Comparison of ENCODE assay signal across 28 cellular contexts in the genomic region with DNA sequence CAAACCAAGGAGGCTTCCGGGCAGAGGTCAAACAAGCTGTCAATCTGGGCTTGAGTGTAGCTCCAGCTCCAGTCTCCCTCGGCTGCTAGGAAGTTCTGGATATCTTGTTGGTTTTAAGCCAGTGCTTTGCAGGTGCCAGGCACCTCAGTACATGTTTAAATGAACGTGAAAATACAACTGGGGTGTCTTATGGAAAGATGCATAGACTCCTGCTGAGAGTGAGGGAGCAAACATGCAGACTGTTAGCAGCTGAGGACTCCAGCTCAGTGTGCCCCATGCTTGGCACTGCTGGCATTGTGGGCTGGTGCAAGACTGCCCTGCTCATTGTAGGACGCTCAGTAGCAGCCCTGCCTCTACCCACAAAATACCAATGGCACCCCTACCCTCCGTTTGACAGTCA.
"Had no signal": no experiment of that assay in that cellular context is flagged by ENCODE, and none has a peak within 500 bp of the region (broad histone marks: within the 10 kb centered on the region; RNA-seq: fewer than 3 reads in every experiment).

No MANE protein-coding gene starts in this region.

- H3K27me3 ChIP-seq: esophagus squamous epithelium, heart right ventricle, left lung, spleen, tibial nerve, upper lobe of left lung, uterus had no signal

- H3K36me3 ChIP-seq: prostate gland, uterus had no signal

- DNase-seq: dermis blood vessel endothelial cell; effector memory CD4-positive, alpha-beta T cell; esophagus squamous epithelium; foreskin melanocyte; glutamatergic neuron; heart right ventricle; hippocampal formation; immature natural killer cell; kidney; left lung; mesenchymal stem cell; mucosa of descending colon; naive B cell; right cardiac atrium; spleen; stimulated activated CD4-positive, alpha-beta T cell treated with anti-CD3 and anti-CD28 coated beads, Interleukin-4, amount 100 ng/mL, for 4 hours; stimulated activated naive CD8-positive, alpha-beta T cell treated with anti-CD3 and anti-CD28 coated beads, Interleukin-15, Interleukin-2, amounts not matched to agents 100 U/mL and 50 U/mL, for 24 hours; substantia nigra; upper lobe of left lung; uterus had no signal

- H3K27ac ChIP-seq: esophagus squamous epithelium, heart right ventricle, left lung, prostate gland, skin epidermis, spleen, thoracic aorta, tibial nerve, upper lobe of left lung, uterus had no signal

- H3K9me3 ChIP-seq: esophagus squamous epithelium, heart right ventricle, left lung, mucosa of descending colon, prostate gland, spleen, thoracic aorta, tibial nerve, upper lobe of left lung, uterus had no signal

- H3K4me3 ChIP-seq: esophagus squamous epithelium, heart right ventricle, left lung, mucosa of descending colon, prostate gland, skin epidermis, spleen, thoracic aorta, tibial nerve, upper lobe of left lung, uterus had no signal

- FAIRE-seq: colon, endothelial cell of umbilical vein, kidney had no signal

- ATAC-seq: heart right ventricle; left lung; mucosa of descending colon; natural killer cell treated with Interleukin-12 subunit alpha and Interleukin-12 subunit beta and Interleukin-15 and Interleukin-18, amount 100 ng/mL, for 72 hours; right cardiac atrium; stimulated activated memory B cell treated with anti-CD40 and anti-IgM and Interleukin-4, amounts not matched to agents 10 μg/mL and 1 μg/mL and 100 μg/mL, for 72 hours; stimulated activated naive CD8-positive, alpha-beta T cell treated with anti-CD3 and anti-CD28 coated beads, Interleukin-15, Interleukin-2, amounts not matched to agents 100 U/mL and 50 U/mL, for 24 hours had no signal

- H3K4me1 ChIP-seq: heart right ventricle, left lung, prostate gland, spleen, tibial nerve, uterus had no signal
